In genomic region chr9:16870606-16871357, GRCh38 we compare ENCODE assay signal across 9 cellular contexts. TPM values are rescaled to one million over a fixed set of nuclear protein-coding genes. Genes with fewer than 3 reads are reported as not detected.
A peak's percentile ranks its signal among the peaks of the same experiment; 100 is the strongest.
DNase-seq lines count a peak whose midpoint lies in the region; FAIRE-seq and TF ChIP-seq lines count a peak whose summit lies in the region.
"Had no signal": no experiment of that assay in that cellular context is flagged by ENCODE, and none has a peak within 500 bp of the region (broad histone marks: within the 10 kb centered on the region; RNA-seq: fewer than 3 reads in every experiment).

Gene BNC2 (minus strand): TSS chr9:16870670. CDS start chr9:16870648, 22 bp downstream.

- TF ChIP-seq CTCF in epithelial cell of proximal tubule (conservative IDR thresholded peaks at IDR 0.05; ENCODE audit: low read depth, low read length) (no peak), D721Med (IDR thresholded peaks at IDR 0.05; ENCODE audit: insufficient read depth, missing control alignments) (no peak)

- H3K9me3 Mint-ChIP-seq in activated T-cell treated with anti-CD3 and anti-CD28 coated beads, Interleukin-2, amount 50 U/mL, for 24 hours: peaks cover 7% of the 10 kb centered on the region

- no peak for DNase-seq in activated T-cell treated with anti-CD3 and anti-CD28 coated beads, Interleukin-2, amount 50 U/mL, for 24 hours
- no peak for DNase-seq in activated T-cell treated with anti-CD3 and anti-CD28 coated beads, Interleukin-2, amount 50 U/mL, for 1 hour
- DNase-seq in SK-N-DZ (ENCODE audit: low spot score): peak; percentile 35
- DNase-seq in epithelial cell of proximal tubule (ENCODE audit: low read depth): no peak
- DNase-seq in DMS153 treated with DMSO at 0.1 percent for 48 hours (lab: John Stamatoyannopoulos, UW; ENCODE audit: unreplicated experiment): no peak
- DNase-seq in D721Med (ENCODE audit: insufficient read length, low spot score): no peak

- 1% methylated on average over 59 of the region's 60 CpGs for WGBS in urinary bladder

- peaks cover 5% of the 10 kb centered on the region for H3K4me1 Mint-ChIP-seq in activated T-cell treated with anti-CD3 and anti-CD28 coated beads, Interleukin-2, amount 50 U/mL, for 24 hours (ENCODE audit: low read depth)

- H3K4me1 ChIP-seq in mononuclear cell (ENCODE audit: insufficient read depth, low read length) (peaks cover 16% of the 10 kb centered on the region), urinary bladder (ENCODE audit: insufficient read depth) (no peaks in the 10 kb centered on the region)

- H3K27me3 ChIP-seq in mononuclear cell (ENCODE audit: insufficient read depth, low read length): peaks cover 51% of the 10 kb centered on the region

- H3K36me3 ChIP-seq in urinary bladder (ENCODE audit: insufficient read depth): no peaks in the 10 kb centered on the region

- H3K27ac ChIP-seq in urinary bladder (ENCODE audit: low read depth): peak within 1 kb of the TSS; percentile 88

- H3K36me3 Mint-ChIP-seq in activated T-cell treated with anti-CD3 and anti-CD28 coated beads, Interleukin-2, amount 50 U/mL, for 24 hours (ENCODE audit: low read depth): no peaks in the 10 kb centered on the region

- peak within 1 kb of the TSS; percentile 41 for H3K4me3 Mint-ChIP-seq in activated T-cell treated with anti-CD3 and anti-CD28 coated beads, Interleukin-2, amount 50 U/mL, for 24 hours

- no peak for FAIRE-seq in D721Med (lab: Jason Lieb, UNC)
- FAIRE-seq: GM18507 had no signal

- no peak within 1 kb of the TSS for H3K27ac Mint-ChIP-seq in activated T-cell treated with anti-CD3 and anti-CD28 coated beads, Interleukin-2, amount 50 U/mL, for 24 hours

- H3K27me3 Mint-ChIP-seq in activated T-cell treated with anti-CD3 and anti-CD28 coated beads, Interleukin-2, amount 50 U/mL, for 24 hours: peaks cover 47% of the 10 kb centered on the region

- peak within 1 kb of the TSS; percentile 74 for H3K4me3 ChIP-seq in epithelial cell of proximal tubule (ENCODE audit: low read depth, low read length)
- H3K4me3 ChIP-seq in mononuclear cell (ENCODE audit: low read length): peak within 1 kb of the TSS; percentile 20
- peak within 1 kb of the TSS; percentile 67 for H3K4me3 ChIP-seq in urinary bladder (ENCODE audit: low read depth, low read length)

- H3K9me3 ChIP-seq in mononuclear cell (ENCODE audit: low read depth, low read length): no peaks in the 10 kb centered on the region

RNA-seq across cellular contexts. Expression of gene BNC2, which starts in this region (rescaled TPM):
- 0.68 and 0.82 TPM in 2 replicates for polyA plus RNA-seq in SK-N-DZ (2014; cell fraction: cytosol; rRNA removed)
- 1.1 and 1.3 TPM in 2 replicates for polyA plus RNA-seq in SK-N-DZ (2014; cell fraction: nucleus; rRNA removed)
- total RNA-seq in epithelial cell of proximal tubule (2.9 and 3.7 TPM in 2 replicates), mononuclear cell (2.5 TPM), urinary bladder (69.5 TPM)
- polyA plus RNA-seq in urinary bladder: 10.7 TPM

Comparison
In these comparisons a context has a peak if more than half of its experiments do, and no peak if none do; other contexts are left out.
1. RNA of gene BNC2 (total RNA-seq): 69.5 TPM in urinary bladder (single experiment); 2.9 to 3.7 TPM in epithelial cell of proximal tubule and 2.5 TPM in mononuclear cell (single experiment); every median in the first group is over 10 times any median in the second.
2. H3K4me3 ChIP-seq: peak in every context shown above with its lines; median percentile 74 in epithelial cell of proximal tubule; 67 in urinary bladder; 20 in mononuclear cell.